In genomic region chrX:72778146-72778545, GRCh38 we compare ENCODE assay signal across 10 cellular contexts. TPM values are rescaled to one million over a fixed set of nuclear protein-coding genes. Genes with fewer than 3 reads are reported as not detected.
"Had no signal": no experiment of that assay in that cellular context is flagged by ENCODE, and none has a peak within 500 bp of the region (broad histone marks: within the 10 kb centered on the region; RNA-seq: fewer than 3 reads in every experiment).

No MANE protein-coding gene starts in this region.

RNA-seq across cellular contexts. Expression of gene DMRTC1B, which starts 1.5 kb away (rescaled TPM):
- total RNA-seq: HT-29, K562, M059J, OCI-LY7, PC-9, Peyer's patch, Right ventricle myocardium inferior, RPMI7951, SJCRH30 had no signal

RNA-seq across cellular contexts. Expression of gene FAM236B, which starts 4.3 kb away (rescaled TPM):
- total RNA-seq: HT-29, K562, M059J, OCI-LY7, PC-9, Peyer's patch, Right ventricle myocardium inferior, RPMI7951, SJCRH30 had no signal
- polyA plus RNA-seq: IgD-negative memory B cell, K562 had no signal

RNA-seq across cellular contexts. Expression of gene FAM236D, which starts 29.9 kb away (rescaled TPM):
- total RNA-seq: HT-29, K562, M059J, OCI-LY7, PC-9, Peyer's patch, Right ventricle myocardium inferior, RPMI7951, SJCRH30 had no signal
- polyA plus RNA-seq: IgD-negative memory B cell, K562 had no signal
